22 cellular contexts compared by ENCODE assay signal in genomic region chr7:27950123-27950522, GRCh38.
"Had no signal": no experiment of that assay in that cellular context is flagged by ENCODE, and none has a peak within 500 bp of the region (broad histone marks: within the 10 kb centered on the region; RNA-seq: fewer than 3 reads in every experiment).

No MANE protein-coding gene starts in this region.

- H3K9me3 ChIP-seq: colonic mucosa, gastrocnemius medialis, mucosa of descending colon, neutrophil, psoas muscle, sigmoid colon, testis, tibial nerve, upper lobe of right lung, vagina had no signal

- DNase-seq: colonic mucosa; effector CD4-positive, alpha-beta T cell; gastrocnemius medialis; kidney; left colon; mammary epithelial cell; mucosa of descending colon; naive thymus-derived CD8-positive, alpha-beta T cell; psoas muscle; retina; sigmoid colon; stimulated activated CD4-positive, alpha-beta T cell treated with anti-CD3 and anti-CD28 coated beads, Interleukin-2, amount 100 ng/mL, for 24 hours; stimulated activated CD4-positive, alpha-beta T cell treated with anti-CD3 and anti-CD28 coated beads, Interleukin-4, amount 100 ng/mL, for 4 hours; stimulated activated naive B cell treated with anti-CD40 and anti-IgM and Interleukin-4, amounts not matched to agents 10 μg/mL and 1 μg/mL and 100 μg/mL, for 72 hours; stimulated activated naive CD8-positive, alpha-beta T cell treated with anti-CD3 and anti-CD28 coated beads, Interleukin-15, amount 100 ng/mL, for 72 hours; testis; upper lobe of right lung had no signal

- H3K4me3 ChIP-seq: colonic mucosa, gastrocnemius medialis, hepatocyte, mucosa of descending colon, psoas muscle, sigmoid colon, skin epidermis, testis, tibial nerve, upper lobe of right lung, vagina had no signal

- H3K27me3 ChIP-seq: colonic mucosa, gastrocnemius medialis, hepatocyte, neutrophil, sigmoid colon, testis, tibial nerve, upper lobe of right lung, vagina had no signal

- ATAC-seq: gastrocnemius medialis; left colon; mucosa of descending colon; naive thymus-derived CD8-positive, alpha-beta T cell; psoas muscle; stimulated activated naive B cell treated with anti-CD40 and anti-IgM and Interleukin-4, amounts not matched to agents 10 μg/mL and 1 μg/mL and 100 μg/mL, for 72 hours; stimulated activated naive CD8-positive, alpha-beta T cell treated with anti-CD3 and anti-CD28 coated beads, Interleukin-15, amount 100 ng/mL, for 72 hours; upper lobe of right lung had no signal

- H3K36me3 ChIP-seq: colonic mucosa, gastrocnemius medialis, neutrophil, sigmoid colon, tibial nerve, upper lobe of right lung, vagina had no signal

- H3K27ac ChIP-seq: colonic mucosa, gastrocnemius medialis, hepatocyte, neutrophil, psoas muscle, sigmoid colon, skin epidermis, testis, tibial nerve, upper lobe of right lung, vagina had no signal

- H3K4me1 ChIP-seq: colonic mucosa, testis, upper lobe of right lung had no signal
